34 cellular contexts compared by ENCODE assay signal in genomic region chr19:29550896-29551295, GRCh38. TPM values are rescaled to one million over a fixed set of nuclear protein-coding genes. Genes with fewer than 3 reads are reported as not detected.
"Had no signal": no experiment of that assay in that cellular context is flagged by ENCODE, and none has a peak within 500 bp of the region (broad histone marks: within the 10 kb centered on the region; RNA-seq: fewer than 3 reads in every experiment).

No MANE protein-coding gene starts in this region.

- H3K36me3 Mint-ChIP-seq: activated CD8-positive, alpha-beta memory T cell treated with anti-CD3 and anti-CD28 coated beads, Interleukin-2, amount 10 ng/mL, durations not matched to agents 7 days and 5 days; activated naive CD8-positive, alpha-beta T cell had no signal

- H3K27me3 ChIP-seq: brain microvascular endothelial cell, foreskin keratinocyte, gastrocnemius medialis had no signal

- H3K4me3 ChIP-seq: esophagus muscularis mucosa, gastrocnemius medialis had no signal

- H3K36me3 ChIP-seq: brain microvascular endothelial cell, esophagus muscularis mucosa, gastrocnemius medialis had no signal

- DNase-seq: activated CD4-positive, alpha-beta memory T cell treated with anti-CD3 and anti-CD28 coated beads for 36 hours; activated CD4-positive, alpha-beta T cell treated with anti-CD3 and anti-CD28 coated beads for 36 hours; activated CD4-positive, alpha-beta T cell treated with anti-CD3 and anti-CD28 coated beads, Interleukin-2, amount 10 ng/mL, durations not matched to agents 24 days and 14 days; activated CD4-positive, CD25-positive, alpha-beta regulatory T cell; activated CD4-positive, CD25-positive, alpha-beta regulatory T cell treated with anti-CD3 and anti-CD28 coated beads, Interleukin-2, amount 50 U/mL, for 72 hours; activated CD8-positive, alpha-beta memory T cell treated with anti-CD3 and anti-CD28 coated beads, Interleukin-2, amount 10 ng/mL, durations not matched to agents 7 days and 5 days; activated CD8-positive, alpha-beta memory T cell treated with anti-CD3 and anti-CD28 coated beads, Interleukin-2, amount 50 U/mL, for 4 hours; activated CD8-positive, alpha-beta T cell treated with anti-CD3 and anti-CD28 coated beads, Interleukin-2, amount 10 ng/mL, durations not matched to agents 7 days and 5 days; activated gamma-delta T cell treated with Interleukin-2 at 50 U/mL for 16 hours; activated naive CD4-positive, alpha-beta T cell treated with anti-CD3 and anti-CD28 coated beads, Interleukin-2, amount 50 U/mL, for 16 hours; activated naive CD4-positive, alpha-beta T cell treated with Interleukin-2 at 50 U/mL for 16 hours; activated T-cell treated with anti-CD3 and anti-CD28 coated beads, Interleukin-2, amount 50 U/mL, for 1 hour; amniotic stem cell; anterior cingulate cortex; brain microvascular endothelial cell; caudate nucleus; cortex of kidney; dermis blood vessel endothelial cell; effector CD4-positive, alpha-beta T cell; effector memory CD8-positive, alpha-beta T cell; erythroblast; foreskin keratinocyte; gastrocnemius medialis; T-helper 2 cell had no signal

- H3K27ac ChIP-seq: brain microvascular endothelial cell, esophagus muscularis mucosa, foreskin keratinocyte, gastrocnemius medialis had no signal

- H3K4me1 Mint-ChIP-seq: activated CD4-positive, alpha-beta T cell treated with anti-CD3 and anti-CD28 coated beads for 36 hours; activated CD4-positive, alpha-beta T cell treated with anti-CD3 and anti-CD28 coated beads, Interleukin-2, amount 10 ng/mL, durations not matched to agents 24 days and 14 days; activated CD8-positive, alpha-beta memory T cell treated with anti-CD3 and anti-CD28 coated beads, Interleukin-2, amount 10 ng/mL, durations not matched to agents 7 days and 5 days had no signal

- H3K4me1 ChIP-seq: esophagus muscularis mucosa, foreskin keratinocyte, gastrocnemius medialis had no signal

- H3K27ac Mint-ChIP-seq: activated CD4-positive, alpha-beta memory T cell treated with anti-CD3 and anti-CD28 coated beads for 36 hours; activated CD4-positive, alpha-beta T cell treated with anti-CD3 and anti-CD28 coated beads for 36 hours; activated CD4-positive, alpha-beta T cell treated with anti-CD3 and anti-CD28 coated beads, Interleukin-2, amount 10 ng/mL, durations not matched to agents 24 days and 14 days; activated CD8-positive, alpha-beta memory T cell treated with anti-CD3 and anti-CD28 coated beads, Interleukin-2, amount 10 ng/mL, durations not matched to agents 7 days and 5 days; activated CD8-positive, alpha-beta T cell treated with anti-CD3 and anti-CD28 coated beads, Interleukin-2, amount 10 ng/mL, durations not matched to agents 7 days and 5 days; activated naive CD8-positive, alpha-beta T cell; activated T-helper 1 cell treated with anti-CD3 and anti-CD28 coated beads, Interleukin-12 subunit alpha, Interleukin-12 subunit beta, Interleukin-2, Interleukin-4 antibody, amounts not matched to agents 30 ng/mL and 10 ng/mL and 1 ng/mL, durations not matched to agents 14 hours and 24 hours and 36 hours; activated T-helper 2 cell treated with anti-CD3 and anti-CD28 coated beads, Interferon-gamma antibody, Interleukin-2, Interleukin-4, amounts not matched to agents 10 μg/mL and 5 μg/mL and 100 μg/mL, durations not matched to agents 14 hours and 24 hours and 36 hours; effector memory CD8-positive, alpha-beta T cell had no signal

- H3K4me3 Mint-ChIP-seq: activated CD4-positive, alpha-beta memory T cell treated with anti-CD3 and anti-CD28 coated beads for 36 hours; activated CD4-positive, alpha-beta T cell treated with anti-CD3 and anti-CD28 coated beads for 36 hours; activated CD4-positive, alpha-beta T cell treated with anti-CD3 and anti-CD28 coated beads, Interleukin-2, amount 10 ng/mL, durations not matched to agents 24 days and 14 days; activated CD8-positive, alpha-beta memory T cell treated with anti-CD3 and anti-CD28 coated beads, Interleukin-2, amount 10 ng/mL, durations not matched to agents 7 days and 5 days; activated CD8-positive, alpha-beta T cell treated with anti-CD3 and anti-CD28 coated beads, Interleukin-2, amount 10 ng/mL, durations not matched to agents 7 days and 5 days; activated naive CD8-positive, alpha-beta T cell; activated T-helper 1 cell treated with anti-CD3 and anti-CD28 coated beads, Interleukin-12 subunit alpha, Interleukin-12 subunit beta, Interleukin-2, Interleukin-4 antibody, amounts not matched to agents 30 ng/mL and 10 ng/mL and 1 ng/mL, durations not matched to agents 14 hours and 24 hours and 36 hours; effector memory CD8-positive, alpha-beta T cell had no signal

- ATAC-seq: activated CD4-positive, alpha-beta T cell treated with anti-CD3 and anti-CD28 coated beads for 36 hours; activated CD8-positive, alpha-beta memory T cell treated with anti-CD3 and anti-CD28 coated beads, Interleukin-2, amount 10 ng/mL, durations not matched to agents 7 days and 5 days; activated CD8-positive, alpha-beta T cell treated with anti-CD3 and anti-CD28 coated beads, Interleukin-2, amount 10 ng/mL, durations not matched to agents 7 days and 5 days; effector memory CD8-positive, alpha-beta T cell; foreskin keratinocyte; gastrocnemius medialis had no signal

RNA-seq across cellular contexts. Expression of gene VSTM2B, which starts 25.1 kb away (rescaled TPM):
- total RNA-seq: activated CD4-positive, alpha-beta memory T cell treated with anti-CD3 and anti-CD28 coated beads for 36 hours; activated CD4-positive, alpha-beta T cell treated with anti-CD3 and anti-CD28 coated beads for 36 hours; activated CD4-positive, alpha-beta T cell treated with anti-CD3 and anti-CD28 coated beads, Interleukin-2, amount 10 ng/mL, durations not matched to agents 24 days and 14 days; activated CD8-positive, alpha-beta memory T cell treated with anti-CD3 and anti-CD28 coated beads for 36 hours; activated CD8-positive, alpha-beta memory T cell treated with anti-CD3 and anti-CD28 coated beads, Interleukin-2, amount 10 ng/mL, durations not matched to agents 7 days and 5 days; activated CD8-positive, alpha-beta T cell treated with anti-CD3 and anti-CD28 coated beads, Interleukin-2, amount 10 ng/mL, durations not matched to agents 7 days and 5 days; activated T-helper 1 cell treated with anti-CD3 and anti-CD28 coated beads, Interleukin-12 subunit alpha, Interleukin-12 subunit beta, Interleukin-2, Interleukin-4 antibody, amounts not matched to agents 30 ng/mL and 10 ng/mL and 1 ng/mL, durations not matched to agents 14 hours and 24 hours and 36 hours; activated T-helper 2 cell treated with anti-CD3 and anti-CD28 coated beads, Interferon-gamma antibody, Interleukin-2, Interleukin-4, amounts not matched to agents 10 μg/mL and 5 μg/mL and 100 μg/mL, durations not matched to agents 14 hours and 24 hours and 36 hours; astrocyte; bronchial epithelial cell; chondrocyte; dermis blood vessel endothelial cell; foreskin keratinocyte; gastrocnemius medialis; T-helper 1 cell treated with Interleukin-12 subunit alpha and Interleukin-12 subunit beta and Interleukin-4 antibody, amounts not matched to agents 30 ng/mL and 1 ng/mL, for 36 hours had no signal
- polyA plus RNA-seq: adipose tissue, foreskin keratinocyte had no signal
